8 cellular contexts compared by ENCODE assay signal in the genomic region with DNA sequence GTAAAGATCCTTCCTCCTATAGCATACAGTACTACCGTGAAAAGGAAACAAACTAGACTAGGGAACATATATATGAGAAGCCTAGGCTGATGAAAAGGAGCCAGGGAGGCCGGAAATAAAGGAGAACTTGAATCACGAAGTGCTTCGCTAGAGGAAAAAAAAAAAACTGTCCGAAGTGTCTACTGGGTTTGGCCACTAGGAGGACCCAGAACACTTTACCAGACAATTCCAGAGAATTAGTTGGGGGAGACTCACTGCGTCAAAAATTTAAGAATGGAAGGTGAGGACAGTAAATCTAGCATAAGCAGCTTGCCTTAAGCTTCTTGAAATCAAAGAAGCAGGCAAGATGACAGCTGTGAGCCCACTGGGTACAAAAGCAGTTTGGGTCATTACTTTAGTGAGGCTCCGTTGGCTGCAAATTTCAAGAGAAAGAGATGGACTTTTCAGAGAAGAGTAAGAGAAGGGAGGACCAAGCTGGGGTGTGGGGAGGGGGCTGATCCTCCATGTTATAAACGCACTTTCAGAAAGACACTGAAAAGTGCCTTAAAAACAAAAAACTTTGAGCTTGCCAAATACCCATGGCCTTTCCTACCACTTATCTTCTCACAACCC. TPM values are rescaled to one million over a fixed set of nuclear protein-coding genes. Genes with fewer than 3 reads are reported as not detected.
DNase-seq lines count a peak whose midpoint lies in the region; ATAC-seq and TF ChIP-seq lines count a peak whose summit lies in the region.
"Had no signal": no experiment of that assay in that cellular context is flagged by ENCODE, and none has a peak within 500 bp of the region (broad histone marks: within the 10 kb centered on the region; RNA-seq: fewer than 3 reads in every experiment).

No MANE protein-coding gene starts in this region.

- peak in 2 of 3 donors; percentile 44 to 66 for ATAC-seq in natural killer cell
- no peak for ATAC-seq in HG03095 (IDR thresholded peaks at IDR 0.05; ENCODE audit: unreplicated experiment)

- TF ChIP-seq POLR2A in erythroblast (IDR thresholded peaks at IDR 0.05; ENCODE audit: low read length) = no peak

- no peak overlapping the region for H3K27ac Mint-ChIP-seq in natural killer cell

- H3K4me3 ChIP-seq in HL-60 (replicated peaks; ENCODE audit: insufficient read depth, low read length) = no peak overlapping the region

- in situ Hi-C loops in SK-MEL-5 (cut with HindIII; ENCODE audit: low pct_unique_long_range_greater_than_20kb, low sequenced_read_pairs) = no loop called here

- H3K4me1 Mint-ChIP-seq in natural killer cell = peaks cover 8 to 17% of the 10 kb centered on the region in 2 donors

- no peak overlapping the region for H3K4me3 Mint-ChIP-seq in natural killer cell

- TF ChIP-seq CTCF in HL-60 (IDR thresholded peaks at IDR 0.05; ENCODE audit: insufficient read depth, low read length) (peak; percentile 22), natural killer cell (IDR thresholded peaks at IDR 0.05) (peak; percentile 65)

- peak; percentile 75 for DNase-seq in EH (ENCODE audit: low read depth)
- peak in 1 of 2 experiments; percentile 23 for DNase-seq in HL-60 (ENCODE audit: low read depth in 1 of 2, low spot score in 1 of 2)
- peak; percentile 72 for DNase-seq in SK-MEL-5 (ENCODE audit: low read depth, low spot score)
- peak; percentile 63 to 71 for DNase-seq in erythroblast (lab: John Stamatoyannopoulos, UW)
- DNase-seq in natural killer cell = no peak
- DNase-seq in middle frontal gyrus (ENCODE audit: extremely low spot score, low spot score) = no peak

- H3K9me3 Mint-ChIP-seq in natural killer cell = no peaks in the 10 kb centered on the region

- no peaks in the 10 kb centered on the region for H3K36me3 Mint-ChIP-seq in natural killer cell
- H3K36me3 Mint-ChIP-seq: activated naive CD4-positive, alpha-beta T cell treated with anti-CD3 and anti-CD28 coated beads, Interleukin-2, amount 50 U/mL, for 72 hours had no signal

- no peaks in the 10 kb centered on the region for H3K27me3 ChIP-seq in HL-60 (ENCODE audit: insufficient read depth, poor library complexity, severe bottlenecking)

- peaks cover 0 to 4% of the 10 kb centered on the region in 2 donors for H3K27me3 Mint-ChIP-seq in natural killer cell (ENCODE audit: low read depth in 2 of 2)

- intact Hi-C loops in natural killer cell (cut with micrococcal nuclease) = loop anchor here (1.0 to 5.0 kb wide), 2 partner anchors 58 to 116 kb away; no protein-coding TSS in a partner anchor

- no peak overlapping the region for H3K27ac ChIP-seq in HL-60 (replicated peaks)

RNA-seq across cellular contexts. Expression of a gene that starts 47.4 kb away (rescaled TPM):
- 66.3 and 69.8 TPM in 2 replicates for total RNA-seq in SK-MEL-5 (2014; rRNA removed; shearing (Covaris generic))
- 42.8 and 51.3 TPM in 2 replicates for polyA plus RNA-seq in SK-MEL-5 (2015; cell fraction: cytosol; rRNA removed)
- 13.3 and 14.9 TPM in 2 replicates for polyA plus RNA-seq in SK-MEL-5 (2015; cell fraction: nucleus; rRNA removed)
- total RNA-seq in natural killer cell = under 1 TPM in 1 of 3 donors, not detected in 2; 0.20 TPM

Comparison
In these comparisons a context has a peak if more than half of its experiments do, and no peak if none do; other contexts are left out.
1. DNase-seq: peak in EH (single experiment), SK-MEL-5 (single experiment) and erythroblast (2 of 2); none in natural killer cell (single experiment) and middle frontal gyrus (single experiment).
2. RNA of a gene that starts 47.4 kb away (total RNA-seq): 66.3 to 69.8 TPM in SK-MEL-5; 0.20 TPM in natural killer cell; every median in the first group is over 10 times any median in the second.